27 cellular contexts compared by ENCODE assay signal in genomic region chr2:8391584-8391983, GRCh38.
"Had no signal": no experiment of that assay in that cellular context is flagged by ENCODE, and none has a peak within 500 bp of the region (broad histone marks: within the 10 kb centered on the region; RNA-seq: fewer than 3 reads in every experiment).

No MANE protein-coding gene starts in this region.

- H3K9ac ChIP-seq: neural progenitor cell had no signal

- H3K9me3 Mint-ChIP-seq: activated naive CD4-positive, alpha-beta T cell treated with anti-CD3 and anti-CD28 coated beads for 36 hours; activated naive CD8-positive, alpha-beta T cell treated with anti-CD3 and anti-CD28 coated beads, Interleukin-2, amount 10 ng/mL, durations not matched to agents 7 days and 5 days; activated T-cell treated with anti-CD3 and anti-CD28 coated beads, Interleukin-2, amount 50 U/mL, for 72 hours; mesothelial cell of epicardium; stimulated activated naive CD8-positive, alpha-beta T cell treated with anti-CD3 and anti-CD28 coated beads, Interleukin-15, Interleukin-2, amounts not matched to agents 100 ng/mL and 50 ng/mL, for 24 hours; T-cell; T-helper 2 cell treated with Interferon-gamma antibody and Interleukin-4, amounts not matched to agents 5 μg/mL and 100 μg/mL, for 36 hours had no signal

- H3K4me3 ChIP-seq: colonic mucosa, dorsolateral prefrontal cortex, gastroesophageal sphincter, heart left ventricle, left ventricle myocardium inferior, neural progenitor cell, pancreas, thyroid gland, upper lobe of right lung had no signal

- H3K4me3 Mint-ChIP-seq: activated CD4-positive, alpha-beta T cell treated with anti-CD3 and anti-CD28 coated beads for 36 hours; activated naive CD4-positive, alpha-beta T cell treated with anti-CD3 and anti-CD28 coated beads for 36 hours; activated naive CD8-positive, alpha-beta T cell treated with anti-CD3 and anti-CD28 coated beads, Interleukin-2, amount 10 ng/mL, durations not matched to agents 7 days and 5 days; activated T-cell treated with anti-CD3 and anti-CD28 coated beads, Interleukin-2, amount 50 U/mL, for 72 hours; mesothelial cell of epicardium; naive thymus-derived CD8-positive, alpha-beta T cell; neural progenitor cell; stimulated activated naive CD8-positive, alpha-beta T cell treated with anti-CD3 and anti-CD28 coated beads, Interleukin-15, Interleukin-2, amounts not matched to agents 100 ng/mL and 50 ng/mL, for 24 hours; T-cell; T-helper 2 cell treated with Interferon-gamma antibody and Interleukin-4, amounts not matched to agents 5 μg/mL and 100 μg/mL, for 36 hours had no signal

- H3K36me3 Mint-ChIP-seq: mesothelial cell of epicardium, neural progenitor cell had no signal

- ATAC-seq: activated CD4-positive, alpha-beta T cell treated with anti-CD3 and anti-CD28 coated beads for 36 hours; activated T-cell treated with anti-CD3 and anti-CD28 coated beads, Interleukin-2, amount 50 U/mL, for 72 hours; gastroesophageal sphincter; heart left ventricle; naive thymus-derived CD8-positive, alpha-beta T cell; pancreas; right cardiac atrium; T-cell; upper lobe of right lung had no signal

- H2AFZ ChIP-seq: neural progenitor cell had no signal

- H3K27ac Mint-ChIP-seq: activated CD4-positive, alpha-beta T cell treated with anti-CD3 and anti-CD28 coated beads for 36 hours; activated naive CD4-positive, alpha-beta T cell treated with anti-CD3 and anti-CD28 coated beads for 36 hours; activated naive CD8-positive, alpha-beta T cell treated with anti-CD3 and anti-CD28 coated beads, Interleukin-2, amount 10 ng/mL, durations not matched to agents 7 days and 5 days; activated T-cell treated with anti-CD3 and anti-CD28 coated beads, Interleukin-2, amount 50 U/mL, for 72 hours; mesothelial cell of epicardium; neural progenitor cell; stimulated activated naive CD8-positive, alpha-beta T cell treated with anti-CD3 and anti-CD28 coated beads, Interleukin-15, Interleukin-2, amounts not matched to agents 100 ng/mL and 50 ng/mL, for 24 hours; T-cell; T-helper 2 cell treated with Interferon-gamma antibody and Interleukin-4, amounts not matched to agents 5 μg/mL and 100 μg/mL, for 36 hours had no signal

- H3K36me3 ChIP-seq: colonic mucosa, gastroesophageal sphincter, heart left ventricle, left ventricle myocardium inferior, neural progenitor cell, pancreas, thyroid gland, upper lobe of right lung had no signal

- DNase-seq: activated CD4-positive, alpha-beta T cell treated with anti-CD3 and anti-CD28 coated beads for 36 hours; activated CD4-positive, alpha-beta T cell treated with anti-CD3 and anti-CD28 coated beads, Interleukin-2, amount 50 U/mL, for 4 hours; activated effector memory CD4-positive, alpha-beta T cell treated with Interleukin-2 at 50 U/mL for 16 hours; activated naive CD4-positive, alpha-beta T cell treated with anti-CD3 and anti-CD28 coated beads for 36 hours; activated naive CD8-positive, alpha-beta T cell treated with anti-CD3 and anti-CD28 coated beads, Interleukin-2, amount 10 ng/mL, durations not matched to agents 7 days and 5 days; activated T-cell treated with anti-CD3 and anti-CD28 coated beads, Interleukin-2, amount 50 U/mL, for 72 hours; amniotic stem cell; colonic mucosa; dorsolateral prefrontal cortex; heart left ventricle; left ventricle myocardium inferior; naive thymus-derived CD8-positive, alpha-beta T cell; pancreas; right cardiac atrium; stimulated activated CD4-positive, alpha-beta T cell treated with anti-CD3 and anti-CD28 coated beads, Interleukin-12 subunit alpha, Interleukin-12 subunit beta, amount 100 ng/mL, for 4 hours; stimulated activated CD4-positive, alpha-beta T cell treated with anti-CD3 and anti-CD28 coated beads, Interleukin-4, amount 100 ng/mL, for 4 hours; substantia nigra; T-cell; thyroid gland; upper lobe of right lung had no signal

- H3K4me2 ChIP-seq: neural progenitor cell had no signal

- FAIRE-seq: bronchial epithelial cell, pancreas, TTC549 had no signal

- H3K27me3 ChIP-seq: colonic mucosa, dorsolateral prefrontal cortex, gastroesophageal sphincter, heart left ventricle, pancreas, thyroid gland, upper lobe of right lung had no signal

- H3K9me3 ChIP-seq: colonic mucosa, gastroesophageal sphincter, left ventricle myocardium inferior, pancreas, thyroid gland, upper lobe of right lung had no signal

- H3K4me1 ChIP-seq: colonic mucosa, thyroid gland had no signal

- H3K27ac ChIP-seq: colonic mucosa, dorsolateral prefrontal cortex, gastroesophageal sphincter, heart left ventricle, left ventricle myocardium inferior, neural progenitor cell, pancreas, thyroid gland, upper lobe of right lung had no signal

- H3K27me3 Mint-ChIP-seq: activated CD4-positive, alpha-beta T cell treated with anti-CD3 and anti-CD28 coated beads for 36 hours; stimulated activated naive CD8-positive, alpha-beta T cell treated with anti-CD3 and anti-CD28 coated beads, Interleukin-15, Interleukin-2, amounts not matched to agents 100 ng/mL and 50 ng/mL, for 24 hours; T-cell had no signal
